In the genomic region with DNA sequence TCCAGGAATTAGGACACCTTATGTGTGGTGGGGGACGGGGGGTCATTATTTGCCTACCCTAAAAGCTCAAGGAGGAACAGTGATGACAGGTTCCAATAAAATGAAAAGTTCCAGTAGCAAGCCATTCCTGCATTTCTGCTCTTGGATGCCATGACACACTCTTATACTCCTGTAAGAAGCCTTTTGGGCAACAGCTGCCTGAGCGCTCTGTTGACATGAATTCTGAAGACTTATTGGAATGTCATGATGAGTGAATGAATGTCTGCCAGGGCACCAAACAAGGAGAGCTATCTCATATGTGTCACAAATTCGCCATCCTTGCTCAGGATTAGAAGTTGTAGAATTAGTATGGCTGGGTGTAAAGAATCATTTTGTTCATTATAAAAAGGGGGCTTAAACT, we compare ENCODE assay signal across 17 cellular contexts. TPM values are rescaled to one million over a fixed set of nuclear protein-coding genes. Genes with fewer than 3 reads are reported as not detected.
DNase-seq lines count a peak whose midpoint lies in the region; ATAC-seq and TF ChIP-seq lines count a peak whose summit lies in the region.
"Had no signal": no experiment of that assay in that cellular context is flagged by ENCODE, and none has a peak within 500 bp of the region (broad histone marks: within the 10 kb centered on the region; RNA-seq: fewer than 3 reads in every experiment).

No MANE protein-coding gene starts in this region.

- H2AK5ac ChIP-seq in IMR-90 (ENCODE audit: low read depth, low read length) = peak overlapping the region; percentile 73

- peak overlapping the region; percentile 92 for H2BK5ac ChIP-seq in IMR-90 (ENCODE audit: low read depth, low read length, poor library complexity, severe bottlenecking)

- BruUV-seq in IMR-90 (replicated peaks; lab: Mats Ljungman, UMichigan) = no TSS peak

- no CpG with 5 or more reads among the region's 3 CpGs for WGBS in IMR-90 (ENCODE audit: extremely low coverage in 2 of 2, insufficient read length in 1 of 2), 2 experiments
- 41 to 91% (median 57%) methylated on average over 3 of the region's 3 CpGs for WGBS in heart left ventricle, 4 donors

- TF ChIP-seq POLR2A in IMR-90 (IDR thresholded peaks at IDR 0.05; ENCODE audit: low read depth, low read length) (no peak), heart left ventricle (IDR thresholded peaks at IDR 0.05) (no peak)

- no peak overlapping the region for H3K27ac ChIP-seq in CD8-positive, alpha-beta T cell (ENCODE audit: low read depth, low read length)
- peak overlapping the region; percentile 57; the same call in 1 of the 2 replicates for H3K27ac ChIP-seq in IMR-90 (ENCODE audit: insufficient read depth, low read length)
- peak overlapping the region in 1 of 12 donors; percentile 77 for H3K27ac ChIP-seq in heart left ventricle
- H3K27ac ChIP-seq: foreskin keratinocyte had no signal

- H3K18ac ChIP-seq in IMR-90 (ENCODE audit: low read depth, low read length) = peak overlapping the region; percentile 93; the same call in 1 of the 2 replicates

- peak overlapping the region; percentile 93 for H3K23ac ChIP-seq in IMR-90 (ENCODE audit: low read depth, low read length)

- peaks cover 17% of the 10 kb centered on the region; the same call in 1 of the 2 replicates for H3K9me1 ChIP-seq in IMR-90 (ENCODE audit: insufficient read depth, low read length)

- no peak for TF ChIP-seq RAD21 in IMR-90 (IDR thresholded peaks at IDR 0.05; ENCODE audit: low read length)

- peak overlapping the region; percentile 1 to 56; a peak in 2 of 4 replicates for H4K8ac ChIP-seq in IMR-90 (ENCODE audit: low read depth in 2 of 2, low read length in 2 of 2)

- peak overlapping the region; percentile 8; the same call in 1 of the 2 replicates for H3K56ac ChIP-seq in IMR-90 (ENCODE audit: extremely low read depth, insufficient read depth, low read length)

- POLR2A ChIA-PET in CD8-positive, alpha-beta T cell (lab: Charles Lee) = interaction anchor here (1.1 to 1.3 kb wide), 2 partner anchors 13 to 16 kb away, joined by 3 read pairs; no protein-coding TSS in a partner anchor
- POLR2A ChIA-PET in IMR-90 (lab: Charles Lee; ENCODE audit: unreplicated experiment) = no interaction called here

- no peaks in the 10 kb centered on the region for H3K9me3 ChIP-seq in CD8-positive, alpha-beta T cell (ENCODE audit: low read length)
- H3K9me3 ChIP-seq in IMR-90 (ENCODE audit: control insufficient read depth, insufficient read depth, low read length) = peaks cover 4% of the 10 kb centered on the region; the same call in 1 of the 2 replicates
- no peaks in the 10 kb centered on the region for H3K9me3 ChIP-seq in heart left ventricle
- H3K9me3 ChIP-seq: suprapubic skin had no signal

- no peak overlapping the region for H2AK9ac ChIP-seq in IMR-90 (replicated peaks; ENCODE audit: low read depth, low read length, poor library complexity)

- H3K14ac ChIP-seq in IMR-90 (replicated peaks; ENCODE audit: low read depth, low read length) = peak overlapping the region; percentile 89; the same call in 1 of the 2 replicates

- dilution Hi-C loops in IMR-90 (cut with HindIII; ENCODE audit: low sequenced_read_pairs, unreplicated experiment) = no loop called here

- H3K36me3 ChIP-seq in CD8-positive, alpha-beta T cell (ENCODE audit: insufficient read depth, low read length) = no peaks in the 10 kb centered on the region
- H3K36me3 ChIP-seq in IMR-90 (ENCODE audit: control insufficient read depth, insufficient read depth, low read length) = no peaks in the 10 kb centered on the region
- no peaks in the 10 kb centered on the region for H3K36me3 ChIP-seq in heart left ventricle
- H3K36me3 ChIP-seq: suprapubic skin had no signal

- in situ Hi-C loops in IMR-90 (cut with MboI; ENCODE audit: low sequenced_read_pairs) = no loop called here

- ATAC-seq in CD8-positive, alpha-beta T cell = no peak
- no peak for ATAC-seq in IMR-90 (ENCODE audit: low read depth)
- no peak for ATAC-seq in central memory CD8-positive, alpha-beta T cell (replicated peaks; ENCODE audit: extremely low read depth, poor library complexity, severe bottlenecking)
- no peak for ATAC-seq in heart left ventricle
- ATAC-seq: activated T-cell treated with anti-CD3 and anti-CD28 coated beads, Interleukin-2, amount 50 U/mL, for 4 hours; foreskin keratinocyte had no signal

- H3K79me1 ChIP-seq in IMR-90 (ENCODE audit: low read depth in 1 of 2, low read length in 2 of 2) = peaks cover 0 to 4% of the 10 kb centered on the region in 2 experiments; a peak in 1 of 4 replicates

- intact Hi-C loops in CD8-positive, alpha-beta T cell (cut with DNase I, micrococcal nuclease) = loop anchor here (5.0 kb wide), 2 partner anchors 33 to 202 kb away; partner anchors contain the start of genes GPR137C (in 1 of the 2) and TXNDC16 (in 1 of the 2)
- intact Hi-C loops in IMR-90 (cut with micrococcal nuclease) = no loop called here
- intact Hi-C loops in heart left ventricle (cut with DNase I) = no loop called here

- H2BK15ac ChIP-seq in IMR-90 (ENCODE audit: low read depth, low read length) = peak overlapping the region; percentile 96

- H3K9me3 Mint-ChIP-seq in CD8-positive, alpha-beta T cell = no peaks in the 10 kb centered on the region
- H3K9me3 Mint-ChIP-seq in central memory CD8-positive, alpha-beta T cell = no peaks in the 10 kb centered on the region
- H3K9me3 Mint-ChIP-seq in nephron progenitor cell = peaks cover 18% of the 10 kb centered on the region
- H3K9me3 Mint-ChIP-seq: activated T-cell treated with anti-CD3 and anti-CD28 coated beads, Interleukin-2, amount 50 U/mL, for 4 hours had no signal

- no peaks in the 10 kb centered on the region for H3K27me3 ChIP-seq in CD8-positive, alpha-beta T cell (ENCODE audit: insufficient read depth, low read length)
- H3K27me3 ChIP-seq in IMR-90 (ENCODE audit: control insufficient read depth, insufficient read depth, low read length) (no peaks in the 10 kb centered on the region), heart left ventricle (peaks cover 0 to 36% (median 0%) of the 10 kb centered on the region in 9 donors)
- H3K27me3 ChIP-seq: foreskin keratinocyte, suprapubic skin had no signal

- no peak overlapping the region for H3K4me2 ChIP-seq in IMR-90 (ENCODE audit: low read depth, low read length)

- no peak overlapping the region for H2AFZ ChIP-seq in IMR-90 (replicated peaks; ENCODE audit: low read length, poor library complexity)

- no peak overlapping the region for H3K4me3 ChIP-seq in CD8-positive, alpha-beta T cell (ENCODE audit: low read depth, low read length)
- H3K4me3 ChIP-seq in IMR-90 (ENCODE audit: insufficient read depth, low read depth, low read length) (no peak overlapping the region), heart left ventricle (no peak overlapping the region)
- H3K4me3 ChIP-seq: suprapubic skin had no signal

- DNase-seq in CD8-positive, alpha-beta T cell = no peak
- no peak for DNase-seq in IMR-90
- no peak for DNase-seq in central memory CD8-positive, alpha-beta T cell (ENCODE audit: low spot score in 2 of 2)
- DNase-seq in nephron progenitor cell = no peak
- DNase-seq in effector CD8-positive, alpha-beta T cell (lab: John Stamatoyannopoulos, UW) = no peak
- no peak for DNase-seq in heart left ventricle
- DNase-seq in DMS53 treated with DMSO at 0.1 percent for 48 hours (lab: John Stamatoyannopoulos, UW; ENCODE audit: unreplicated experiment) = no peak
- DNase-seq: activated CD4-positive, CD25-positive, alpha-beta regulatory T cell treated with anti-CD3 and anti-CD28 coated beads, Interleukin-2, amount 50 U/mL, for 72 hours; activated T-cell treated with anti-CD3 and anti-CD28 coated beads, Interleukin-2, amount 50 U/mL, for 4 hours; foreskin keratinocyte; left ventricle myocardium superior; naive B cell; NCI-H1694; NCI-H226 had no signal

- peaks cover 57% of the 10 kb centered on the region for H3K4me1 Mint-ChIP-seq in CD8-positive, alpha-beta T cell (ENCODE audit: low read depth)
- H3K4me1 Mint-ChIP-seq in central memory CD8-positive, alpha-beta T cell = peaks cover 68% of the 10 kb centered on the region
- peaks cover 57% of the 10 kb centered on the region for H3K4me1 Mint-ChIP-seq in nephron progenitor cell

- H3K9ac ChIP-seq in IMR-90 (ENCODE audit: low read depth, low read length) = no peak overlapping the region

- peak overlapping the region; percentile 96 for H3K4ac ChIP-seq in IMR-90 (ENCODE audit: low read depth, low read length)

- H2BK20ac ChIP-seq in IMR-90 (ENCODE audit: low read depth, low read length) = peak overlapping the region; percentile 99

- H3K36me3 Mint-ChIP-seq in CD8-positive, alpha-beta T cell = no peaks in the 10 kb centered on the region
- peaks cover 3% of the 10 kb centered on the region for H3K36me3 Mint-ChIP-seq in central memory CD8-positive, alpha-beta T cell (ENCODE audit: insufficient read depth)
- no peaks in the 10 kb centered on the region for H3K36me3 Mint-ChIP-seq in nephron progenitor cell (ENCODE audit: low read depth)
- H3K36me3 Mint-ChIP-seq: naive B cell had no signal

- no peak overlapping the region for H3K4me3 Mint-ChIP-seq in CD8-positive, alpha-beta T cell
- no peak overlapping the region for H3K4me3 Mint-ChIP-seq in central memory CD8-positive, alpha-beta T cell
- H3K4me3 Mint-ChIP-seq in nephron progenitor cell = no peak overlapping the region
- H3K4me3 Mint-ChIP-seq: activated T-cell treated with anti-CD3 and anti-CD28 coated beads, Interleukin-2, amount 50 U/mL, for 4 hours; naive B cell had no signal

- H3K4me1 ChIP-seq in CD8-positive, alpha-beta T cell (ENCODE audit: insufficient read depth, low read length) = peaks cover 44% of the 10 kb centered on the region
- H3K4me1 ChIP-seq in IMR-90 (ENCODE audit: control insufficient read depth, insufficient read depth, low read length) (peaks cover 22% of the 10 kb centered on the region), heart left ventricle (peaks cover 0 to 24% (median 3%) of the 10 kb centered on the region in 12 donors)

- peak overlapping the region; percentile 91 for H4K91ac ChIP-seq in IMR-90 (ENCODE audit: insufficient read depth, low read depth, low read length)

- no peaks in the 10 kb centered on the region for H3K27me3 Mint-ChIP-seq in CD8-positive, alpha-beta T cell (ENCODE audit: low read depth)
- H3K27me3 Mint-ChIP-seq in central memory CD8-positive, alpha-beta T cell = no peaks in the 10 kb centered on the region
- peaks cover 3% of the 10 kb centered on the region for H3K27me3 Mint-ChIP-seq in nephron progenitor cell (ENCODE audit: low read depth, poor library complexity)

- peak overlapping the region; percentile 98 for H2BK120ac ChIP-seq in IMR-90 (ENCODE audit: low read depth, low read length)

- no peaks in the 10 kb centered on the region for H4K20me1 ChIP-seq in IMR-90 (ENCODE audit: insufficient read depth, low read length)

- H4K5ac ChIP-seq in IMR-90 (ENCODE audit: low read depth, low read length) = peak overlapping the region; percentile 16

- CTCF ChIA-PET in CD8-positive, alpha-beta T cell (lab: Charles Lee) = interaction anchor here (0.8 to 1.7 kb wide), 4 partner anchors 16 to 50 kb away, joined by 3 to 4 read pairs (median 4); no protein-coding TSS in a partner anchor
- CTCF ChIA-PET in IMR-90 (lab: Yijun Ruan, JAX) = no interaction called here

- peak overlapping the region; percentile 60 for H3K27ac Mint-ChIP-seq in CD8-positive, alpha-beta T cell
- peak overlapping the region; percentile 81 for H3K27ac Mint-ChIP-seq in central memory CD8-positive, alpha-beta T cell (ENCODE audit: low read depth)
- peak overlapping the region; percentile 99 for H3K27ac Mint-ChIP-seq in nephron progenitor cell
- H3K27ac Mint-ChIP-seq: naive B cell had no signal

- no peak for TF ChIP-seq CTCF in CD8-positive, alpha-beta T cell (IDR thresholded peaks at IDR 0.05)
- no peak for TF ChIP-seq CTCF in IMR-90 (conservative IDR thresholded peaks at IDR 0.05; ENCODE audit: low read depth, low read length)
- no peak for TF ChIP-seq CTCF in nephron progenitor cell (IDR thresholded peaks at IDR 0.05)
- no peak for TF ChIP-seq CTCF in heart left ventricle (IDR thresholded peaks at IDR 0.05)

RNA-seq across cellular contexts. Expression of gene PTGER2, which starts 36.3 kb away (rescaled TPM):
- total RNA-seq in CD8-positive, alpha-beta T cell = 1 to 10 TPM; 3.5 to 4.3 TPM
- total RNA-seq in IMR-90 (2012; rRNA removed) (24.7 and 33.6 TPM in 2 replicates), heart left ventricle (1 to 10 TPM in 3 of 9 donors, under 1 TPM in 6; 0.15 to 4.1 (median 0.72) TPM)
- polyA plus RNA-seq in IMR-90 (2012; rRNA removed) (58.5 and 59.4 TPM in 2 replicates), heart left ventricle (under 1 TPM; 0.27 to 0.60 TPM)
- 23.6 and 49.1 TPM in 2 replicates for polyA plus RNA-seq in IMR-90 (2012; cell fraction: cytosol; rRNA removed)
- polyA plus RNA-seq in IMR-90 (2012; cell fraction: nucleus; rRNA removed; ENCODE audit: low replicate concordance) = 12.4 and 18.8 TPM in 2 replicates
- total RNA-seq: endothelial cell of umbilical vein, pulmonary artery endothelial cell had no signal
- polyA plus RNA-seq: endothelial cell of umbilical vein had no signal

Comparison
In these comparisons a context has a peak if more than half of its experiments do, and no peak if none do; other contexts are left out.
1. intact Hi-C loops: an anchor here in CD8-positive, alpha-beta T cell (5.0 kb wide); none called in IMR-90 and heart left ventricle.